In genomic region chr1:217115404-217116380, GRCh38 we compare ENCODE assay signal across 14 cellular contexts.
DNase-seq lines count a peak whose midpoint lies in the region; ATAC-seq and TF ChIP-seq lines count a peak whose summit lies in the region.
"Had no signal": no experiment of that assay in that cellular context is flagged by ENCODE, and none has a peak within 500 bp of the region (broad histone marks: within the 10 kb centered on the region; RNA-seq: fewer than 3 reads in every experiment).

No MANE protein-coding gene starts in this region.

- POLR2A ChIA-PET in PC-3 (lab: Charles Lee; ENCODE audit: unreplicated experiment), result no interaction called here

- WGBS in mammary epithelial cell (ENCODE audit: low coverage, missing lambda C conversion rate), result 30% methylated on average over 5 of the region's 5 CpGs

- H3K27me3 ChIP-seq in Karpas-422 (ENCODE audit: low read length) (no peaks in the 10 kb centered on the region), PC-3 (ENCODE audit: low read length) (no peaks in the 10 kb centered on the region), mammary epithelial cell (ENCODE audit: insufficient read depth, low read length) (no peaks in the 10 kb centered on the region)

- CTCF ChIA-PET in PC-3 (lab: Charles Lee), result no interaction called here
- CTCF ChIA-PET in mammary epithelial cell (lab: Charles Lee; ENCODE audit: low non-redundant PET), result no interaction called here

- H3K4me3 ChIP-seq in Karpas-422 (ENCODE audit: low read length), result no peak overlapping the region
- H3K4me3 ChIP-seq in PC-3 (ENCODE audit: low read length), result no peak overlapping the region
- no peak overlapping the region for H3K4me3 ChIP-seq in mammary epithelial cell (replicated peaks in 1 of 3; ENCODE audit: insufficient read depth in 1 of 3, low read depth in 2 of 3, low read length in 3 of 3)

- H3K9me3 ChIP-seq in Karpas-422 (ENCODE audit: low read length), result no peaks in the 10 kb centered on the region
- H3K9me3 ChIP-seq in PC-3 (ENCODE audit: low read length), result no peaks in the 10 kb centered on the region
- H3K9me3 ChIP-seq in mammary epithelial cell (replicated peaks; ENCODE audit: insufficient read depth, low read length), result no peaks in the 10 kb centered on the region

- H3K36me3 ChIP-seq in Karpas-422 (ENCODE audit: insufficient read depth, low read length) (no peaks in the 10 kb centered on the region), PC-3 (ENCODE audit: low read depth, low read length) (no peaks in the 10 kb centered on the region), mammary epithelial cell (ENCODE audit: insufficient read depth, low read length) (no peaks in the 10 kb centered on the region)

- no peaks in the 10 kb centered on the region for H4K20me1 ChIP-seq in Karpas-422 (ENCODE audit: insufficient read depth, low read depth, low read length)
- H4K20me1 ChIP-seq in PC-3 (ENCODE audit: low read length), result no peaks in the 10 kb centered on the region
- H4K20me1 ChIP-seq in mammary epithelial cell (ENCODE audit: insufficient read depth, low read length), result no peaks in the 10 kb centered on the region

- ATAC-seq in PC-3 (peak; percentile 9; the same call in 1 of the 2 replicates), HG03457 (IDR thresholded peaks at IDR 0.05; ENCODE audit: unreplicated experiment) (no peak)

- H3K4me2 ChIP-seq in Karpas-422 (ENCODE audit: low read depth, low read length, poor library complexity, severe bottlenecking) (peak overlapping the region; percentile 30), PC-3 (ENCODE audit: low read length) (no peak overlapping the region), mammary epithelial cell (ENCODE audit: insufficient read depth, low read depth, low read length) (peak overlapping the region; percentile 22)

- in situ Hi-C loops in mammary epithelial cell (cut with MboI; ENCODE audit: low sequenced_read_pairs in 2 of 2) (no loop called here), G401 (cut with HindIII; ENCODE audit: low sequenced_read_pairs) (no loop called here)

- peak; percentile 60 for DNase-seq in Karpas-422
- no peak for DNase-seq in PC-3
- DNase-seq in mammary epithelial cell, result peak; percentile 19
- DNase-seq in kidney tubule cell (ENCODE audit: low spot score), result no peak
- DNase-seq in GM19238 (ENCODE audit: insufficient read length, low spot score), result no peak
- DNase-seq in G401 (ENCODE audit: low spot score), result no peak
- DNase-seq: DMS79, H9, NCI-H1105, NCI-H510A, NCI-H748 treated with DMSO at 0.1 percent for 48 hours, SHP77 had no signal

- dilution Hi-C loops in mammary epithelial cell (cut with HindIII; ENCODE audit: low sequenced_read_pairs), result no loop called here

- H3K79me2 ChIP-seq in Karpas-422 (ENCODE audit: low read length), result no peaks in the 10 kb centered on the region
- H3K79me2 ChIP-seq in PC-3 (ENCODE audit: low read length), result no peaks in the 10 kb centered on the region
- H3K79me2 ChIP-seq in mammary epithelial cell (ENCODE audit: insufficient read depth, low read length), result no peaks in the 10 kb centered on the region

- TF ChIP-seq CTCF in PC-3 (conservative IDR thresholded peaks at IDR 0.05; ENCODE audit: low read depth, low read length) (no peak), mammary epithelial cell (conservative IDR thresholded peaks at IDR 0.05 in 1 of 2, IDR thresholded peaks at IDR 0.05 in 1 of 2; ENCODE audit: extremely low read depth in 1 of 2, insufficient read depth in 1 of 2, low read depth in 1 of 2, low read length in 2 of 2) (no peak)

- H3K9me2 ChIP-seq in Karpas-422 (replicated peaks; ENCODE audit: insufficient read depth, low read length) (no peaks in the 10 kb centered on the region), PC-3 (replicated peaks; ENCODE audit: low read length) (no peaks in the 10 kb centered on the region)

- H3K4me1 ChIP-seq in Karpas-422 (ENCODE audit: low read length), result peaks cover 8% of the 10 kb centered on the region; the same call in 1 of the 2 replicates
- no peaks in the 10 kb centered on the region for H3K4me1 ChIP-seq in PC-3 (ENCODE audit: insufficient read depth, low read length)
- no peaks in the 10 kb centered on the region for H3K4me1 ChIP-seq in mammary epithelial cell (ENCODE audit: insufficient read depth, low read length)

- H2AFZ ChIP-seq in Karpas-422 (ENCODE audit: low read length) (0 out of 2 replicates have a peak overlapping the region, but pooled peaks have one; percentile 38), PC-3 (ENCODE audit: low read length) (0 out of 2 replicates have a peak overlapping the region, but pooled peaks have one; percentile 8), mammary epithelial cell (ENCODE audit: low read depth, low read length) (peak overlapping the region; percentile 45)

- H3K27ac ChIP-seq in Karpas-422 (ENCODE audit: low read length), result no peak overlapping the region
- H3K27ac ChIP-seq in PC-3 (ENCODE audit: low read length), result no peak overlapping the region
- H3K27ac ChIP-seq in mammary epithelial cell (ENCODE audit: insufficient read depth, low read depth, low read length), result no peak overlapping the region
- H3K27ac ChIP-seq: C4-2B had no signal

- no peaks in the 10 kb centered on the region for H3F3A ChIP-seq in PC-3 (ENCODE audit: low read length, unreplicated experiment)

- no TSS peak for BruUV-seq in PC-3 (replicated peaks; lab: Mats Ljungman, UMichigan)
- no TSS peak for BruUV-seq in mammary epithelial cell (replicated peaks; lab: Mats Ljungman, UMichigan)

- intact Hi-C loops in PC-3 (cut with micrococcal nuclease) (no loop called here), mammary epithelial cell (cut with micrococcal nuclease) (no loop called here)

- H3K9ac ChIP-seq in Karpas-422 (ENCODE audit: low read length) (0 out of 2 replicates have a peak overlapping the region, but pooled peaks have one; percentile 2), PC-3 (ENCODE audit: low read length) (no peak overlapping the region), mammary epithelial cell (ENCODE audit: insufficient read depth, low read length) (no peak overlapping the region)

Comparison
In these comparisons a context has a peak if more than half of its experiments do, and no peak if none do; other contexts are left out.
1. DNase-seq: peak in Karpas-422 (single experiment) and mammary epithelial cell (single experiment); none in PC-3 (single experiment), kidney tubule cell (single experiment), GM19238 (single experiment) and G401 (single experiment).
2. Peak in every context shown above with its lines, with median percentiles within 50 percentile points of each other: H2AFZ ChIP-seq.